34 cellular contexts compared by ENCODE assay signal in genomic region chr12:83841620-83842019, GRCh38.
DNase-seq lines count a peak whose midpoint lies in the region; ATAC-seq and TF ChIP-seq lines count a peak whose summit lies in the region.
"Had no signal": no experiment of that assay in that cellular context is flagged by ENCODE, and none has a peak within 500 bp of the region (broad histone marks: within the 10 kb centered on the region; RNA-seq: fewer than 3 reads in every experiment).

No MANE protein-coding gene starts in this region.

- no peaks in the 10 kb centered on the region for H3F3A ChIP-seq in GM23338 (replicated peaks; ENCODE audit: low read depth)

- H3K4me3 ChIP-seq in AG10803 (ENCODE audit: low read length) (no peak overlapping the region), GM23338 (no peak overlapping the region), epithelial cell of esophagus (ENCODE audit: low read length) (no peak overlapping the region)
- H3K4me3 ChIP-seq: cardiac muscle cell, gastroesophageal sphincter, hepatocyte, K562, lower lobe of right lung, stomach, thyroid gland, uterus had no signal

- ATAC-seq in GM23338, result no peak
- ATAC-seq in GM21723 (IDR thresholded peaks at IDR 0.05; ENCODE audit: unreplicated experiment), result no peak
- ATAC-seq: activated CD8-positive, alpha-beta T cell treated with anti-CD3 and anti-CD28 coated beads for 36 hours; CD8-positive, alpha-beta T cell; esophagus mucosa; gastroesophageal sphincter; K562; lower lobe of right lung; natural killer cell; Panc1 had no signal

- no peak overlapping the region for H3K4me3 Mint-ChIP-seq in GM23338
- H3K4me3 Mint-ChIP-seq: activated CD8-positive, alpha-beta T cell treated with anti-CD3 and anti-CD28 coated beads for 36 hours; activated naive CD4-positive, alpha-beta T cell treated with anti-CD3 and anti-CD28 coated beads, Interleukin-2, amount 10 ng/mL, durations not matched to agents 7 days and 5 days; activated T-helper 1 cell treated with anti-CD3 and anti-CD28 coated beads, Interleukin-12 subunit alpha, Interleukin-12 subunit beta, Interleukin-2, Interleukin-4 antibody, amounts not matched to agents 30 ng/mL and 10 ng/mL and 1 ng/mL, durations not matched to agents 14 hours and 24 hours and 36 hours; CD8-positive, alpha-beta T cell; natural killer cell; T-helper 2 cell treated with Interferon-gamma antibody and Interleukin-4, amounts not matched to agents 5 μg/mL and 100 μg/mL, for 36 hours had no signal

- no peaks in the 10 kb centered on the region for H3K27me3 Mint-ChIP-seq in GM23338 (ENCODE audit: insufficient read depth, low read depth, poor library complexity)
- H3K27me3 Mint-ChIP-seq: activated CD8-positive, alpha-beta T cell treated with anti-CD3 and anti-CD28 coated beads for 36 hours; activated naive CD4-positive, alpha-beta T cell treated with anti-CD3 and anti-CD28 coated beads, Interleukin-2, amount 10 ng/mL, durations not matched to agents 7 days and 5 days had no signal

- H3K4me1 ChIP-seq in GM23338 (ENCODE audit: insufficient read depth), result no peaks in the 10 kb centered on the region
- H3K4me1 ChIP-seq: BE2C, gastroesophageal sphincter, lower lobe of right lung, stomach, uterus had no signal

- H3K27ac ChIP-seq in GM23338 (ENCODE audit: low read depth), result no peak overlapping the region
- no peak overlapping the region for H3K27ac ChIP-seq in substantia nigra (ENCODE audit: low read depth, low read length, poor library complexity, severe bottlenecking)
- H3K27ac ChIP-seq: cardiac muscle cell, gastroesophageal sphincter, hepatocyte, lower lobe of right lung, stomach, thyroid gland, uterus had no signal

- H3K27ac Mint-ChIP-seq in GM23338, result no peak overlapping the region
- H3K27ac Mint-ChIP-seq: activated CD8-positive, alpha-beta T cell treated with anti-CD3 and anti-CD28 coated beads for 36 hours; activated naive CD4-positive, alpha-beta T cell treated with anti-CD3 and anti-CD28 coated beads, Interleukin-2, amount 10 ng/mL, durations not matched to agents 7 days and 5 days; activated T-helper 1 cell treated with anti-CD3 and anti-CD28 coated beads, Interleukin-12 subunit alpha, Interleukin-12 subunit beta, Interleukin-2, Interleukin-4 antibody, amounts not matched to agents 30 ng/mL and 10 ng/mL and 1 ng/mL, durations not matched to agents 14 hours and 24 hours and 36 hours; CD8-positive, alpha-beta T cell; natural killer cell; T-helper 2 cell treated with Interferon-gamma antibody and Interleukin-4, amounts not matched to agents 5 μg/mL and 100 μg/mL, for 36 hours had no signal

- no peaks in the 10 kb centered on the region for H3K4me1 Mint-ChIP-seq in GM23338
- H3K4me1 Mint-ChIP-seq: activated naive CD4-positive, alpha-beta T cell treated with anti-CD3 and anti-CD28 coated beads, Interleukin-2, amount 10 ng/mL, durations not matched to agents 7 days and 5 days; natural killer cell had no signal

- no peaks in the 10 kb centered on the region; the same call in 1 of the 2 replicates for H3K9me2 ChIP-seq in GM23338 (ENCODE audit: insufficient read depth)

- DNase-seq in AG10803 (ENCODE audit: low read depth), result peak; percentile 33
- no peak for DNase-seq in GM23338 (ENCODE audit: low spot score)
- DNase-seq in NCI-H69 (lab: John Stamatoyannopoulos, UW), result peak; percentile 26
- peak; percentile 31 for DNase-seq in epithelial cell of esophagus (ENCODE audit: low read depth)
- DNase-seq in substantia nigra (lab: John Stamatoyannopoulos, UW), result no peak
- DNase-seq in NCI-H2227 (lab: John Stamatoyannopoulos, UW; ENCODE audit: unreplicated experiment), result no peak
- DNase-seq in A172 (ENCODE audit: low spot score), result no peak
- DNase-seq: activated CD4-positive, alpha-beta T cell treated with anti-CD3 and anti-CD28 coated beads for 1 hour; activated CD8-positive, alpha-beta memory T cell treated with anti-CD3 and anti-CD28 coated beads, Interleukin-2, amount 50 U/mL, for 48 hours; activated CD8-positive, alpha-beta T cell treated with anti-CD3 and anti-CD28 coated beads for 36 hours; activated naive CD4-positive, alpha-beta T cell treated with anti-CD3 and anti-CD28 coated beads, Interleukin-2, amount 10 ng/mL, durations not matched to agents 7 days and 5 days; amygdala; BE2C; CD8-positive, alpha-beta T cell; cortex of kidney; lower lobe of right lung; natural killer cell; NCI-H1048; NCI-H1694; NCI-H524 treated with DMSO at 0.1 percent for 48 hours; Right ventricle myocardium superior; stimulated activated CD4-positive, alpha-beta T cell treated with anti-CD3 and anti-CD28 coated beads, Interleukin-4, amount 100 ng/mL, for 1 hour; stomach; thyroid gland; uterus had no signal

- no peak for TF ChIP-seq CTCF in AG10803 (conservative IDR thresholded peaks at IDR 0.05; ENCODE audit: low read length)
- no peak for TF ChIP-seq CTCF in GM23338 (conservative IDR thresholded peaks at IDR 0.05; ENCODE audit: low read depth in 2 of 2)
- TF ChIP-seq CTCF in epithelial cell of esophagus (IDR thresholded peaks at IDR 0.05; ENCODE audit: insufficient read depth, low read depth, low read length, missing control alignments), result no peak

- H2AFZ ChIP-seq in GM23338, result 0 out of 2 replicates have a peak overlapping the region, but pooled peaks have one; percentile 28
- H2AFZ ChIP-seq: hepatocyte had no signal

- H3K27me3 ChIP-seq in GM23338 (ENCODE audit: insufficient read depth), result no peaks in the 10 kb centered on the region
- H3K27me3 ChIP-seq: BE2C, cardiac muscle cell, gastroesophageal sphincter, hepatocyte, stomach, thyroid gland, uterus had no signal

- no peak overlapping the region for H3K4me2 ChIP-seq in GM23338
- H3K4me2 ChIP-seq: hepatocyte had no signal

- no peaks in the 10 kb centered on the region for H3K36me3 ChIP-seq in GM23338 (ENCODE audit: insufficient read depth)
- H3K36me3 ChIP-seq: BE2C, cardiac muscle cell, gastroesophageal sphincter, lower lobe of right lung, stomach, thyroid gland, uterus had no signal

- H3K9me3 Mint-ChIP-seq in GM23338, result no peaks in the 10 kb centered on the region
- H3K9me3 Mint-ChIP-seq: activated CD8-positive, alpha-beta T cell treated with anti-CD3 and anti-CD28 coated beads for 36 hours; activated naive CD4-positive, alpha-beta T cell treated with anti-CD3 and anti-CD28 coated beads, Interleukin-2, amount 10 ng/mL, durations not matched to agents 7 days and 5 days; activated T-helper 1 cell treated with anti-CD3 and anti-CD28 coated beads, Interleukin-12 subunit alpha, Interleukin-12 subunit beta, Interleukin-2, Interleukin-4 antibody, amounts not matched to agents 30 ng/mL and 10 ng/mL and 1 ng/mL, durations not matched to agents 14 hours and 24 hours and 36 hours; CD8-positive, alpha-beta T cell; T-helper 2 cell treated with Interferon-gamma antibody and Interleukin-4, amounts not matched to agents 5 μg/mL and 100 μg/mL, for 36 hours had no signal

- no peaks in the 10 kb centered on the region for H3K79me2 ChIP-seq in GM23338 (replicated peaks; ENCODE audit: insufficient read depth)
- H3K79me2 ChIP-seq: hepatocyte had no signal

- no peaks in the 10 kb centered on the region for H4K20me1 ChIP-seq in GM23338 (replicated peaks; ENCODE audit: insufficient read depth)

- H3K36me3 Mint-ChIP-seq in GM23338 (ENCODE audit: low read depth), result no peaks in the 10 kb centered on the region
- H3K36me3 Mint-ChIP-seq: activated naive CD4-positive, alpha-beta T cell treated with anti-CD3 and anti-CD28 coated beads, Interleukin-2, amount 10 ng/mL, durations not matched to agents 7 days and 5 days; CD8-positive, alpha-beta T cell; natural killer cell had no signal

TF ChIP-seq in GM23338, 12 proteins besides CTCF, POLR2A, EP300 and RAD21 (continues in another document):
- TF ChIP-seq STAT1 (IDR thresholded peaks at IDR 0.05; ENCODE audit: unreplicated experiment) (no peak), JUNB (IDR thresholded peaks at IDR 0.05; ENCODE audit: unreplicated experiment) (no peak), NANOG (IDR thresholded peaks at IDR 0.05; ENCODE audit: borderline replicate concordance) (no peak), ZNF114 (CRISPR knock-in tag; IDR thresholded peaks at IDR 0.05) (no peak), REST (IDR thresholded peaks at IDR 0.05; ENCODE audit: unreplicated experiment) (no peak)

Comparison
In these comparisons a context has a peak if more than half of its experiments do, and no peak if none do; other contexts are left out.
1. DNase-seq: peak in AG10803 (single experiment), NCI-H69 (single experiment) and epithelial cell of esophagus (single experiment); none in GM23338 (single experiment), substantia nigra (0 of 49), NCI-H2227 (single experiment) and A172 (single experiment).